In genomic region chr5:149988126-149988525, GRCh38 we compare ENCODE assay signal across 1 cellular context.
TF ChIP-seq lines count a peak whose summit lies in the region.

No MANE protein-coding gene starts in this region.

TF ChIP-seq in HepG2, 621 proteins besides CTCF, POLR2A, EP300 and RAD21:
- no peak for TF ChIP-seq ATF6 (CRISPR knock-in tag; conservative IDR thresholded peaks at IDR 0.05)
- TF ChIP-seq, protein P1, sequence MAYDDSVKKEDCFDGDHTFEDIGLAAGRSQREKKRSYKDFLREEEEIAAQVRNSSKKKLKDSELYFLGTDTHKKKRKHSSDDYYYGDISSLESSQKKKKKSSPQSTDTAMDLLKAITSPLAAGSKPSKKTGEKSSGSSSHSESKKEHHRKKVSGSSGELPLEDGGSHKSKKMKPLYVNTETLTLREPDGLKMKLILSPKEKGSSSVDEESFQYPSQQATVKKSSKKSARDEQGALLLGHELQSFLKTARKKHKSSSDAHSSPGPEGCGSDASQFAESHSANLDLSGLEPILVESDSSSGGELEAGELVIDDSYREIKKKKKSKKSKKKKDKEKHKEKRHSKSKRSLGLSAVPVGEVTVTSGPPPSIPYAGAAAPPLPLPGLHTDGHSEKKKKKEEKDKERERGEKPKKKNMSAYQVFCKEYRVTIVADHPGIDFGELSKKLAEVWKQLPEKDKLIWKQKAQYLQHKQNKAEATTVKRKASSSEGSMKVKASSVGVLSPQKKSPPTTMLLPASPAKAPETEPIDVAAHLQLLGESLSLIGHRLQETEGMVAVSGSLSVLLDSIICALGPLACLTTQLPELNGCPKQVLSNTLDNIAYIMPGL (CRISPR knock-in tag; IDR thresholded peaks at IDR 0.05; ENCODE audit: borderline replicate concordance in 1 of 2, low read depth in 1 of 2) = no peak
- TF ChIP-seq ETS1 (CRISPR knock-in tag; IDR thresholded peaks at IDR 0.05) = no peak
- TF ChIP-seq REST (IDR thresholded peaks at IDR 0.05; ENCODE audit: borderline replicate concordance in 1 of 2, low read depth in 1 of 2, low read length in 2 of 2) = no peak
- TF ChIP-seq ZNF557 (CRISPR knock-in tag; IDR thresholded peaks at IDR 0.05) = no peak
- TF ChIP-seq RAD51 (IDR thresholded peaks at IDR 0.05; ENCODE audit: borderline replicate concordance) = no peak
- no peak for TF ChIP-seq THYN1 (CRISPR knock-in tag; IDR thresholded peaks at IDR 0.05; ENCODE audit: borderline replicate concordance, low read depth)
- TF ChIP-seq KLF16 (CRISPR knock-in tag; IDR thresholded peaks at IDR 0.05) = no peak
- TF ChIP-seq, protein P2, sequence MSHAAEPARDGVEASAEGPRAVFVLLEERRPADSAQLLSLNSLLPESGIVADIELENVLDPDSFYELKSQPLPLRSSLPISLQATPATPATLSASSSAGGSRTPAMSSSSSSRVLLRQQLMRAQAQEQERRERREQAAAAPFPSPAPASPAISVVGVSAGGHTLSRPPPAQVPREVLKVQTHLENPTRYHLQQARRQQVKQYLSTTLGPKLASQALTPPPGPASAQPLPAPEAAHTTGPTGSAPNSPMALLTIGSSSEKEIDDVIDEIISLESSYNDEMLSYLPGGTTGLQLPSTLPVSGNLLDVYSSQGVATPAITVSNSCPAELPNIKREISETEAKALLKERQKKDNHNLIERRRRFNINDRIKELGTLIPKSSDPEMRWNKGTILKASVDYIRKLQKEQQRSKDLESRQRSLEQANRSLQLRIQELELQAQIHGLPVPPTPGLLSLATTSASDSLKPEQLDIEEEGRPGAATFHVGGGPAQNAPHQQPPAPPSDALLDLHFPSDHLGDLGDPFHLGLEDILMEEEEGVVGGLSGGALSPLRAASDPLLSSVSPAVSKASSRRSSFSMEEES (CRISPR knock-in tag; IDR thresholded peaks at IDR 0.05) = no peak
- TF ChIP-seq NFIC (IDR thresholded peaks at IDR 0.05; ENCODE audit: low read length) = no peak
- peak; percentile 38; the same call in 1 of the 2 replicates for TF ChIP-seq CEBPB (IDR thresholded peaks at IDR 0.05; ENCODE audit: borderline replicate concordance, low read depth, low read length)
- TF ChIP-seq, protein P3, sequence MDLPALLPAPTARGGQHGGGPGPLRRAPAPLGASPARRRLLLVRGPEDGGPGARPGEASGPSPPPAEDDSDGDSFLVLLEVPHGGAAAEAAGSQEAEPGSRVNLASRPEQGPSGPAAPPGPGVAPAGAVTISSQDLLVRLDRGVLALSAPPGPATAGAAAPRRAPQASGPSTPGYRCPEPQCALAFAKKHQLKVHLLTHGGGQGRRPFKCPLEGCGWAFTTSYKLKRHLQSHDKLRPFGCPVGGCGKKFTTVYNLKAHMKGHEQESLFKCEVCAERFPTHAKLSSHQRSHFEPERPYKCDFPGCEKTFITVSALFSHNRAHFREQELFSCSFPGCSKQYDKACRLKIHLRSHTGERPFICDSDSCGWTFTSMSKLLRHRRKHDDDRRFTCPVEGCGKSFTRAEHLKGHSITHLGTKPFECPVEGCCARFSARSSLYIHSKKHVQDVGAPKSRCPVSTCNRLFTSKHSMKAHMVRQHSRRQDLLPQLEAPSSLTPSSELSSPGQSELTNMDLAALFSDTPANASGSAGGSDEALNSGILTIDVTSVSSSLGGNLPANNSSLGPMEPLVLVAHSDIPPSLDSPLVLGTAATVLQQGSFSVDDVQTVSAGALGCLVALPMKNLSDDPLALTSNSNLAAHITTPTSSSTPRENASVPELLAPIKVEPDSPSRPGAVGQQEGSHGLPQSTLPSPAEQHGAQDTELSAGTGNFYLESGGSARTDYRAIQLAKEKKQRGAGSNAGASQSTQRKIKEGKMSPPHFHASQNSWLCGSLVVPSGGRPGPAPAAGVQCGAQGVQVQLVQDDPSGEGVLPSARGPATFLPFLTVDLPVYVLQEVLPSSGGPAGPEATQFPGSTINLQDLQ (CRISPR knock-in tag; IDR thresholded peaks at IDR 0.05) = no peak
- peak; percentile 44; the same call in 1 of the 2 replicates for TF ChIP-seq CEBPG (CRISPR knock-in tag; IDR thresholded peaks at IDR 0.05)
- TF ChIP-seq RNF2 (conservative IDR thresholded peaks at IDR 0.05; ENCODE audit: low read depth) = no peak
